8 cellular contexts compared by ENCODE assay signal in genomic region chr2:219155054-219155644, GRCh38. TPM values are rescaled to one million over a fixed set of nuclear protein-coding genes. Genes with fewer than 3 reads are reported as not detected.
DNase-seq lines count a peak whose midpoint lies in the region; ATAC-seq and TF ChIP-seq lines count a peak whose summit lies in the region.

No MANE protein-coding gene starts in this region.

- DNase-seq in DMS53 (lab: John Stamatoyannopoulos, UW): peak; percentile 84
- DNase-seq in HPDE6-E6E7 (ENCODE audit: extremely low spot score): peak; percentile 56
- DNase-seq in NCI-H82 (lab: John Stamatoyannopoulos, UW): peak; percentile 96
- DNase-seq in adipocyte (ENCODE audit: low read depth): peak; percentile 93
- DNase-seq in right atrium auricular region (ENCODE audit: low spot score): no peak
- DNase-seq in sciatic nerve (ENCODE audit: low spot score): no peak
- DNase-seq in activated CD8-positive, alpha-beta memory T cell treated with anti-CD3 and anti-CD28 coated beads for 24 hours: no peak
- DNase-seq in ureter (ENCODE audit: low spot score): no peak

- H3K9ac ChIP-seq in adipocyte (ENCODE audit: low read length): no peak overlapping the region

- intact Hi-C loops in sciatic nerve (cut with DNase I): loop anchor here (10.0 kb wide), 1 partner anchor 160 kb away; the partner anchor contains the start of gene CRYBA2

- no peaks in the 10 kb centered on the region for H3K27me3 ChIP-seq in adipocyte (replicated peaks; ENCODE audit: control insufficient read depth, insufficient read depth, low read length)
- no peaks in the 10 kb centered on the region for H3K27me3 ChIP-seq in right atrium auricular region

- ATAC-seq in sciatic nerve: peak; percentile 47

- TF ChIP-seq CTCF in right atrium auricular region (IDR thresholded peaks at IDR 0.05): peak; percentile 53 to 73

- H3K36me3 ChIP-seq in adipocyte (ENCODE audit: control insufficient read depth, insufficient read depth, low read length, severe bottlenecking) (peaks cover 18% of the 10 kb centered on the region), right atrium auricular region (peaks cover 9% of the 10 kb centered on the region)

- H3K4me3 ChIP-seq in adipocyte (ENCODE audit: low read length) (no peak overlapping the region), right atrium auricular region (no peak overlapping the region)

- H3K4me1 ChIP-seq in adipocyte (ENCODE audit: control insufficient read depth, insufficient read depth, low read length) (peaks cover 6% of the 10 kb centered on the region), right atrium auricular region (peaks cover 0 to 5% of the 10 kb centered on the region in 2 donors)

- no peak overlapping the region for H3K27ac ChIP-seq in right atrium auricular region

- no peaks in the 10 kb centered on the region for H3K9me3 ChIP-seq in adipocyte (ENCODE audit: control insufficient read depth, low read length)
- no peaks in the 10 kb centered on the region for H3K9me3 ChIP-seq in right atrium auricular region

RNA-seq across cellular contexts. Expression of gene NHEJ1, which starts 5.5 kb away (rescaled TPM):
- total RNA-seq in right atrium auricular region: 1 to 10 TPM; 8.3 to 8.4 TPM
- total RNA-seq in sciatic nerve: 15.0 TPM
- total RNA-seq in ureter: 13.9 TPM

RNA-seq across cellular contexts. Expression of gene SLC23A3, which starts 14.7 kb away (rescaled TPM):
- under 1 TPM; 0.33 to 0.55 TPM for total RNA-seq in right atrium auricular region
- total RNA-seq in sciatic nerve: 3.3 TPM
- total RNA-seq in ureter: 1.6 TPM

RNA-seq across cellular contexts. Expression of gene CNPPD1, which starts 21.6 kb away (rescaled TPM):
- 10 to 100 TPM; 32.4 to 42.3 TPM for total RNA-seq in right atrium auricular region
- total RNA-seq in sciatic nerve: 55.8 TPM
- total RNA-seq in ureter: 56.4 TPM

RNA-seq across cellular contexts. Expression of gene RETREG2, which starts 22.9 kb away (rescaled TPM):
- total RNA-seq in right atrium auricular region (10 to 100 TPM; 26.6 to 41.7 TPM), sciatic nerve (75.7 TPM), ureter (79.6 TPM)

RNA-seq across cellular contexts. Expression of gene ZFAND2B, which starts 51.4 kb away (rescaled TPM):
- 10 to 100 TPM; 15.5 to 31.5 TPM for total RNA-seq in right atrium auricular region
- total RNA-seq in sciatic nerve: 40.8 TPM
- 28.7 TPM for total RNA-seq in ureter

Comparison
In these comparisons a context has a peak if more than half of its experiments do, and no peak if none do; other contexts are left out.
1. DNase-seq: peak in DMS53 (single experiment), HPDE6-E6E7 (single experiment), NCI-H82 (single experiment) and adipocyte (single experiment); none in right atrium auricular region (single experiment), sciatic nerve (single experiment), activated CD8-positive, alpha-beta memory T cell treated with anti-CD3 and anti-CD28 coated beads for 24 hours (single experiment) and ureter (single experiment).